8 cellular contexts compared by ENCODE assay signal in genomic region chr7:139230774-139231512, GRCh38. TPM values are rescaled to one million over a fixed set of nuclear protein-coding genes. Genes with fewer than 3 reads are reported as not detected.
DNase-seq lines count a peak whose midpoint lies in the region; ATAC-seq and TF ChIP-seq lines count a peak whose summit lies in the region.

TSS of gene UBN2 (plus strand) at chr7:139231237. CDS start at chr7:139231485, 248 bp downstream.

- H3K27ac Mint-ChIP-seq in progenitor cell of endocrine pancreas, result peak within 1 kb of the TSS; percentile 99

- peak within 1 kb of the TSS; percentile 96 for H3K27ac ChIP-seq in left ventricle myocardium inferior (replicated peaks)

- DNase-seq in GM13976 (ENCODE audit: low spot score) (peak; percentile 99), NCI-H146 treated with DMSO at 0.1 percent for 48 hours (lab: John Stamatoyannopoulos, UW; ENCODE audit: unreplicated experiment) (peak; percentile 86), amniotic stem cell (lab: John Stamatoyannopoulos, UW) (peak; percentile 89), left ventricle myocardium inferior (peak; percentile 97), progenitor cell of endocrine pancreas (ENCODE audit: low spot score, unreplicated experiment) (peak; percentile 94), ureter (ENCODE audit: low spot score) (peak; percentile 97)

- H3K4me1 ChIP-seq in left ventricle myocardium inferior, result peaks cover 51% of the 10 kb centered on the region

- H3K4me3 ChIP-seq in left ventricle myocardium inferior, result peak within 1 kb of the TSS; percentile 97

- no peaks in the 10 kb centered on the region for H3K9me3 ChIP-seq in left ventricle myocardium inferior (replicated peaks)

- intact Hi-C loops in T-helper 1 cell treated with Interleukin-12 subunit alpha and Interleukin-12 subunit beta and Interleukin-4 antibody, amounts not matched to agents 30 ng/mL and 1 ng/mL, for 36 hours (cut with micrococcal nuclease), result loop anchor here (1.0 to 5.0 kb wide), 10 partner anchors 98 to 769 kb away; partner anchors contain the start of genes HIPK2, TRIM24 and ZC3HAV1
- intact Hi-C loops in left ventricle myocardium inferior (cut with micrococcal nuclease), result no loop called here

- H3K4me3 Mint-ChIP-seq in progenitor cell of endocrine pancreas (ENCODE audit: low read depth), result peak within 1 kb of the TSS; percentile 99

- in situ Hi-C loops in GM13976 (cut with MboI; ENCODE audit: low sequenced_read_pairs, unreplicated experiment), result no loop called here

- no peaks in the 10 kb centered on the region for H3K27me3 Mint-ChIP-seq in progenitor cell of endocrine pancreas

- H3K36me3 ChIP-seq in left ventricle myocardium inferior, result no peaks in the 10 kb centered on the region

- H3K9me3 Mint-ChIP-seq in progenitor cell of endocrine pancreas (ENCODE audit: low read depth), result no peaks in the 10 kb centered on the region

- peaks cover 18% of the 10 kb centered on the region for H3K4me1 Mint-ChIP-seq in progenitor cell of endocrine pancreas (ENCODE audit: low read depth)

- H3K27me3 ChIP-seq in left ventricle myocardium inferior (ENCODE audit: low read depth), result no peaks in the 10 kb centered on the region

- H3K36me3 Mint-ChIP-seq in progenitor cell of endocrine pancreas (ENCODE audit: insufficient read depth), result no peaks in the 10 kb centered on the region

- ATAC-seq in HG02870 (IDR thresholded peaks at IDR 0.05; ENCODE audit: unreplicated experiment), result peak; percentile 97

- TF ChIP-seq CTCF in GM13976 (IDR thresholded peaks at IDR 0.05; ENCODE audit: borderline replicate concordance, control extremely low read depth, extremely low read depth, insufficient read depth, missing control alignments) (no peak), left ventricle myocardium inferior (IDR thresholded peaks at IDR 0.05; ENCODE audit: borderline replicate concordance) (no peak), progenitor cell of endocrine pancreas (IDR thresholded peaks at IDR 0.05; ENCODE audit: unreplicated experiment) (no peak)

RNA-seq across cellular contexts. Expression of gene UBN2, which starts in this region (rescaled TPM):
- total RNA-seq in T-helper 1 cell treated with Interleukin-12 subunit alpha and Interleukin-12 subunit beta and Interleukin-4 antibody, amounts not matched to agents 30 ng/mL and 1 ng/mL, for 36 hours, result 13.8 and 14.5 TPM in 2 replicates
- total RNA-seq in left ventricle myocardium inferior (14.4 TPM), progenitor cell of endocrine pancreas (45.2 and 51.5 TPM in 2 replicates), ureter (36.1 TPM)

Comparison
In these comparisons a context has a peak if more than half of its experiments do, and no peak if none do; other contexts are left out.
1. Peak in every context shown above with its lines: DNase-seq, ATAC-seq, H3K4me3 ChIP-seq and H3K27ac ChIP-seq.